In the genomic region with DNA sequence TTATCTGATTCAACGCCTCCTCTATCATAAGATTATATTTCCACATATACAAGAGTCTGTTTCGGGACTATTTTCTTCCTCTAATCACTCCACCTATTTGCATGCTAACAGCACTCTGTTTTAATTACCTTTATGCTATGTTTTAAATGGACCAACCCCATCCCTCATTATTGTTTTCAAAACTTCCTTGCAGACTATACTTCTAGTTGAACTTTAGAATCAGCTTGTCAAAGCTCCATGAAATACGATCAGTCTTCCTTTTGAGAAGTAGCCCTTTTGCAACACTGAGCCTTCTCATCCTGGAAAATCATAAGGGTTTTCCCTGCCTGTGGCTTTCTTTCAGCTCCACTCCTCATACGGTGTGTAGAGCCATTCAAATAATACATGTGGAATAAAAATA, we compare ENCODE assay signal across 24 cellular contexts. TPM values are rescaled to one million over a fixed set of nuclear protein-coding genes. Genes with fewer than 3 reads are reported as not detected.
DNase-seq lines count a peak whose midpoint lies in the region; ATAC-seq lines count a peak whose summit lies in the region.
"Had no signal": no experiment of that assay in that cellular context is flagged by ENCODE, and none has a peak within 500 bp of the region (broad histone marks: within the 10 kb centered on the region; RNA-seq: fewer than 3 reads in every experiment).

No MANE protein-coding gene starts in this region.

- no peaks in the 10 kb centered on the region for H3K9me3 ChIP-seq in effector memory CD4-positive, alpha-beta T cell (ENCODE audit: control insufficient read depth, low read length)
- H3K9me3 ChIP-seq: pancreas, tibial nerve had no signal

- peaks cover 31% of the 10 kb centered on the region for H3K36me3 Mint-ChIP-seq in activated naive CD4-positive, alpha-beta T cell treated with anti-CD3 and anti-CD28 coated beads for 36 hours (ENCODE audit: low read depth)
- peaks cover 46% of the 10 kb centered on the region for H3K36me3 Mint-ChIP-seq in T-cell
- H3K36me3 Mint-ChIP-seq in stimulated activated naive CD8-positive, alpha-beta T cell treated with anti-CD3 and anti-CD28 coated beads, Interleukin-15, Interleukin-2, amounts not matched to agents 100 ng/mL and 50 ng/mL, for 24 hours (ENCODE audit: low read depth), result peaks cover 53% of the 10 kb centered on the region

- DNase-seq in activated naive CD4-positive, alpha-beta T cell treated with anti-CD3 and anti-CD28 coated beads for 36 hours, result no peak
- no peak for DNase-seq in activated naive CD4-positive, alpha-beta T cell treated with anti-CD3 and anti-CD28 coated beads, Interleukin-2, amount 50 U/mL, for 16 hours
- no peak for DNase-seq in T-cell
- no peak for DNase-seq in effector memory CD4-positive, alpha-beta T cell
- no peak for DNase-seq in stimulated activated CD4-positive, alpha-beta T cell treated with anti-CD3 and anti-CD28 coated beads, Interleukin-12 subunit alpha, Interleukin-12 subunit beta, amount 100 ng/mL, for 4 hours
- DNase-seq: activated CD4-positive, alpha-beta T cell treated with anti-CD3 and anti-CD28 coated beads, Interleukin-2, amount 50 U/mL, for 1 hour; amygdala; DMS79 treated with DMSO at 0.1 percent for 48 hours; erythroblast; foreskin melanocyte; MM.1S; NCI-H1436 treated with DMSO at 0.1 percent for 48 hours; NCI-H2171; NCI-H69; pancreas had no signal

- CTCF ChIA-PET in activated naive CD4-positive, alpha-beta T cell treated with anti-CD3 and anti-CD28 coated beads for 36 hours (lab: Charles Lee), result interaction anchor here (0.8 to 1.2 kb wide), 5 partner anchors 11 to 323 kb away, joined by 3 to 5 read pairs (median 4); a partner anchor contains a TSS
- CTCF ChIA-PET in T-cell (lab: Charles Lee), result interaction anchor here (0.5 to 2.8 kb wide), 12 partner anchors 18 to 409 kb away, joined by 3 to 15 read pairs (median 4); no protein-coding TSS in a partner anchor

- no peaks in the 10 kb centered on the region for H3K27me3 ChIP-seq in effector memory CD4-positive, alpha-beta T cell (replicated peaks; ENCODE audit: control insufficient read depth, insufficient read depth, low read length, poor library complexity, severe bottlenecking)
- H3K27me3 ChIP-seq: pancreas, tibial nerve had no signal

- H3K4me3 Mint-ChIP-seq in activated naive CD4-positive, alpha-beta T cell treated with anti-CD3 and anti-CD28 coated beads for 36 hours, result peak overlapping the region; percentile 12
- H3K4me3 Mint-ChIP-seq in T-cell, result peak overlapping the region; percentile 0 to 49 (median 35)
- peak overlapping the region; percentile 82 for H3K4me3 Mint-ChIP-seq in stimulated activated naive CD8-positive, alpha-beta T cell treated with anti-CD3 and anti-CD28 coated beads, Interleukin-15, Interleukin-2, amounts not matched to agents 100 ng/mL and 50 ng/mL, for 24 hours
- H3K4me3 Mint-ChIP-seq: CD14-positive monocyte, memory B cell had no signal

- H3K4me3 ChIP-seq in effector memory CD4-positive, alpha-beta T cell (ENCODE audit: insufficient read depth, low read depth, low read length, poor library complexity, severe bottlenecking), result no peak overlapping the region
- H3K4me3 ChIP-seq: pancreas, tibial nerve had no signal

- H3K27ac Mint-ChIP-seq in activated naive CD4-positive, alpha-beta T cell treated with anti-CD3 and anti-CD28 coated beads for 36 hours, result peak overlapping the region; percentile 97
- H3K27ac Mint-ChIP-seq in T-cell, result peak overlapping the region; percentile 90 to 95
- peak overlapping the region; percentile 95 for H3K27ac Mint-ChIP-seq in stimulated activated naive CD8-positive, alpha-beta T cell treated with anti-CD3 and anti-CD28 coated beads, Interleukin-15, Interleukin-2, amounts not matched to agents 100 ng/mL and 50 ng/mL, for 24 hours
- H3K27ac Mint-ChIP-seq: memory B cell had no signal

- intact Hi-C loops in activated naive CD4-positive, alpha-beta T cell treated with anti-CD3 and anti-CD28 coated beads for 36 hours (cut with micrococcal nuclease), result loop anchor here (1.0 to 10.0 kb wide), 15 partner anchors 12 to 940 kb away; a partner anchor contains a TSS

- H3K4me1 Mint-ChIP-seq in activated naive CD4-positive, alpha-beta T cell treated with anti-CD3 and anti-CD28 coated beads for 36 hours (ENCODE audit: low read depth), result peaks cover 43% of the 10 kb centered on the region
- H3K4me1 Mint-ChIP-seq in T-cell, result peaks cover 31 to 46% (median 36%) of the 10 kb centered on the region in 3 donors
- peaks cover 56% of the 10 kb centered on the region for H3K4me1 Mint-ChIP-seq in stimulated activated naive CD8-positive, alpha-beta T cell treated with anti-CD3 and anti-CD28 coated beads, Interleukin-15, Interleukin-2, amounts not matched to agents 100 ng/mL and 50 ng/mL, for 24 hours (ENCODE audit: low read depth)

- peaks cover 2% of the 10 kb centered on the region for H3K36me3 ChIP-seq in effector memory CD4-positive, alpha-beta T cell (ENCODE audit: control insufficient read depth, insufficient read depth, low read length)

- ATAC-seq in T-cell (replicated peaks in 1 of 4) (peak in 2 of 4 experiments; percentile 17 to 24), GM21529 (IDR thresholded peaks at IDR 0.05; ENCODE audit: unreplicated experiment) (no peak), HG02759 (IDR thresholded peaks at IDR 0.05; ENCODE audit: unreplicated experiment) (no peak)
- ATAC-seq: pancreas, sciatic nerve had no signal

- peak overlapping the region; percentile 60 for H3K27ac ChIP-seq in effector memory CD4-positive, alpha-beta T cell (ENCODE audit: insufficient read depth, low read length, poor library complexity, severe bottlenecking)
- H3K27ac ChIP-seq: HL-60, pancreas, RWPE1, tibial nerve had no signal

- POLR2A ChIA-PET in T-cell (lab: Charles Lee), result interaction anchor here in 1 of 2 donors (0.5 to 1.0 kb wide), 7 partner anchors 27 to 169 kb away, joined by 3 to 8 read pairs (median 3); no protein-coding TSS in a partner anchor

- peaks cover 21% of the 10 kb centered on the region for H3K4me1 ChIP-seq in effector memory CD4-positive, alpha-beta T cell (ENCODE audit: control insufficient read depth, insufficient read depth, low read length, poor library complexity, severe bottlenecking)
- H3K4me1 ChIP-seq: pancreas, tibial nerve had no signal

- H3K27me3 Mint-ChIP-seq in activated naive CD4-positive, alpha-beta T cell treated with anti-CD3 and anti-CD28 coated beads for 36 hours (ENCODE audit: low read depth), result no peaks in the 10 kb centered on the region
- no peaks in the 10 kb centered on the region for H3K27me3 Mint-ChIP-seq in T-cell
- H3K27me3 Mint-ChIP-seq in stimulated activated naive CD8-positive, alpha-beta T cell treated with anti-CD3 and anti-CD28 coated beads, Interleukin-15, Interleukin-2, amounts not matched to agents 100 ng/mL and 50 ng/mL, for 24 hours, result no peaks in the 10 kb centered on the region
- H3K27me3 Mint-ChIP-seq: memory B cell had no signal

- H3K9me3 Mint-ChIP-seq in activated naive CD4-positive, alpha-beta T cell treated with anti-CD3 and anti-CD28 coated beads for 36 hours, result no peaks in the 10 kb centered on the region
- no peaks in the 10 kb centered on the region for H3K9me3 Mint-ChIP-seq in T-cell
- no peaks in the 10 kb centered on the region for H3K9me3 Mint-ChIP-seq in stimulated activated naive CD8-positive, alpha-beta T cell treated with anti-CD3 and anti-CD28 coated beads, Interleukin-15, Interleukin-2, amounts not matched to agents 100 ng/mL and 50 ng/mL, for 24 hours
- H3K9me3 Mint-ChIP-seq: memory B cell had no signal

RNA-seq across cellular contexts. Expression of a gene that starts 36.9 kb away (rescaled TPM):
- 1 to 10 TPM; 4.6 to 4.9 TPM for total RNA-seq in activated naive CD4-positive, alpha-beta T cell treated with anti-CD3 and anti-CD28 coated beads for 36 hours
- total RNA-seq in T-cell, result 10 to 100 TPM; 13.2 to 18.1 (median 17.3) TPM

Comparison
In these comparisons a context has a peak if more than half of its experiments do, and no peak if none do; other contexts are left out.
1. H3K4me3 Mint-ChIP-seq: peak in every context shown above with its lines; median percentile 82 in stimulated activated naive CD8-positive, alpha-beta T cell treated with anti-CD3 and anti-CD28 coated beads, Interleukin-15, Interleukin-2, amounts not matched to agents 100 ng/mL and 50 ng/mL, for 24 hours; 35 in T-cell; 12 in activated naive CD4-positive, alpha-beta T cell treated with anti-CD3 and anti-CD28 coated beads for 36 hours.